9 cellular contexts compared by ENCODE assay signal in genomic region chr5:15105799-15106393, GRCh38.
DNase-seq lines count a peak whose midpoint lies in the region; FAIRE-seq and TF ChIP-seq lines count a peak whose summit lies in the region.
"Had no signal": no experiment of that assay in that cellular context is flagged by ENCODE, and none has a peak within 500 bp of the region (broad histone marks: within the 10 kb centered on the region; RNA-seq: fewer than 3 reads in every experiment).

No MANE protein-coding gene starts in this region.

- H3K9me3 Mint-ChIP-seq in HFFc6: no peaks in the 10 kb centered on the region

- no peaks in the 10 kb centered on the region for H3K4me1 Mint-ChIP-seq in HFFc6 (ENCODE audit: low read depth)

- H3K9ac ChIP-seq in Loucy (ENCODE audit: low read depth, low read length, poor library complexity, severe bottlenecking): no peak overlapping the region
- no peak overlapping the region for H3K9ac ChIP-seq in SK-N-MC (ENCODE audit: insufficient read length)
- H3K9ac ChIP-seq in H1 (replicated peaks in 1 of 4; ENCODE audit: extremely low read depth in 1 of 4, low read depth in 3 of 4, low read length in 3 of 4): no peak overlapping the region
- no peak overlapping the region for H3K9ac ChIP-seq in mesendoderm (ENCODE audit: low read length)

- H3K9me2 ChIP-seq in Loucy (replicated peaks; ENCODE audit: low read depth, low read length): no peaks in the 10 kb centered on the region

- peak; percentile 82 for TF ChIP-seq CTCF in AG04450 (IDR thresholded peaks at IDR 0.05; ENCODE audit: low read depth, low read length)
- TF ChIP-seq CTCF in GM12872 (IDR thresholded peaks at IDR 0.05; ENCODE audit: insufficient read depth, low read depth, low read length): peak; percentile 80
- TF ChIP-seq CTCF in HFFc6 (IDR thresholded peaks at IDR 0.05): peak; percentile 91
- TF ChIP-seq CTCF in Loucy (conservative IDR thresholded peaks at IDR 0.05; ENCODE audit: low read length): peak; percentile 88
- peak; percentile 42 to 90 (median 78) for TF ChIP-seq CTCF in H1 (IDR thresholded peaks at IDR 0.05; ENCODE audit: control extremely low read depth in 1 of 3, insufficient read depth in 1 of 3, low read depth in 1 of 3, low read length in 3 of 3)
- peak; percentile 5 to 66 (median 57) for TF ChIP-seq CTCF in vagina (IDR thresholded peaks at IDR 0.05)

- no peak for TF ChIP-seq EP300 in H1 (IDR thresholded peaks at IDR 0.05; ENCODE audit: borderline replicate concordance in 1 of 2, low read depth in 2 of 2, low read length in 2 of 2)

- no peak overlapping the region for H2BK15ac ChIP-seq in H1 (ENCODE audit: low read length)
- no peak overlapping the region for H2BK15ac ChIP-seq in mesendoderm (replicated peaks; ENCODE audit: low read depth)

- no peaks in the 10 kb centered on the region for H3K36me3 ChIP-seq in Loucy (ENCODE audit: insufficient read depth, low read length)
- no peaks in the 10 kb centered on the region for H3K36me3 ChIP-seq in SK-N-MC (ENCODE audit: insufficient read depth, low read length)
- H3K36me3 ChIP-seq in H1 (ENCODE audit: control insufficient read depth in 2 of 4, insufficient read depth in 4 of 4, low read length in 3 of 4): no peaks in the 10 kb centered on the region
- H3K36me3 ChIP-seq in mesendoderm (ENCODE audit: control insufficient read depth, insufficient read depth, low read length): no peaks in the 10 kb centered on the region
- H3K36me3 ChIP-seq in vagina: no peaks in the 10 kb centered on the region

- H3K56ac ChIP-seq in H1 (replicated peaks; ENCODE audit: insufficient read length, low read depth, low read length): no peak overlapping the region
- H3K56ac ChIP-seq in mesendoderm (ENCODE audit: low read length): no peak overlapping the region

- H3F3A ChIP-seq in Loucy (ENCODE audit: low read depth): no peaks in the 10 kb centered on the region

- H3K4me3 Mint-ChIP-seq in HFFc6: no peak overlapping the region
- H3K4me3 Mint-ChIP-seq: IgD-negative memory B cell had no signal

- no peaks in the 10 kb centered on the region for H3K4me1 ChIP-seq in Loucy (ENCODE audit: insufficient read depth, low read length, poor library complexity, severe bottlenecking)
- H3K4me1 ChIP-seq in H1 (replicated peaks in 1 of 4; ENCODE audit: control insufficient read depth in 3 of 4, insufficient read depth in 4 of 4, low read length in 3 of 4): no peaks in the 10 kb centered on the region
- no peaks in the 10 kb centered on the region for H3K4me1 ChIP-seq in mesendoderm (ENCODE audit: control insufficient read depth, low read depth, low read length)
- H3K4me1 ChIP-seq in vagina: no peaks in the 10 kb centered on the region

- no peak overlapping the region for H2BK120ac ChIP-seq in H1 (replicated peaks; ENCODE audit: low read depth, low read length)
- no peak overlapping the region for H2BK120ac ChIP-seq in mesendoderm (ENCODE audit: low read depth, low read length)

- H3K27ac Mint-ChIP-seq in HFFc6: no peak overlapping the region
- H3K27ac Mint-ChIP-seq: IgD-negative memory B cell had no signal

- intact Hi-C loops in vagina (cut with DNase I): no loop called here

- no peak overlapping the region for H4K5ac ChIP-seq in H1 (ENCODE audit: insufficient read length, low read depth, low read length)
- H4K5ac ChIP-seq in mesendoderm (ENCODE audit: low read length): no peak overlapping the region

- CTCF ChIA-PET in AG04450 (lab: Charles Lee) (interaction anchor here (0.5 to 4.7 kb wide), 42 partner anchors 8 to 983 kb away, joined by 3 to 66 read pairs (median 3); no protein-coding TSS in a partner anchor), H1 (lab: Charles Lee; ENCODE audit: partially characterized antibody) (interaction anchor here (0.6 to 3.1 kb wide), 41 partner anchors 9 to 1062 kb away, joined by 3 to 20 read pairs (median 4); no protein-coding TSS in a partner anchor)

- H3K27ac ChIP-seq in AG04450 (ENCODE audit: low read depth, low read length): no peak overlapping the region
- H3K27ac ChIP-seq in SK-N-MC: no peak overlapping the region
- no peak overlapping the region for H3K27ac ChIP-seq in H1 (ENCODE audit: low read depth, low read length)
- no peak overlapping the region for H3K27ac ChIP-seq in mesendoderm (ENCODE audit: low read depth, low read length)
- no peak overlapping the region for H3K27ac ChIP-seq in vagina

- TF ChIP-seq POLR2A in H1 (IDR thresholded peaks at IDR 0.05; ENCODE audit: control extremely low read depth in 1 of 2, low read depth in 2 of 2, low read length in 2 of 2) (no peak), vagina (IDR thresholded peaks at IDR 0.05) (no peak)

- H4K8ac ChIP-seq in H1 (ENCODE audit: extremely low read depth, insufficient read depth, low read length): no peak overlapping the region
- H4K8ac ChIP-seq in mesendoderm (ENCODE audit: low read depth, low read length): no peak overlapping the region

- POLR2A ChIA-PET in AG04450 (lab: Yijun Ruan, JAX): no interaction called here
- POLR2A ChIA-PET in H1 (lab: Charles Lee; ENCODE audit: partially characterized antibody): no interaction called here

- H3K23ac ChIP-seq in H1 (ENCODE audit: insufficient read length) (no peak overlapping the region), mesendoderm (ENCODE audit: low read length) (no peak overlapping the region)

- H2BK12ac ChIP-seq in H1 (ENCODE audit: low read depth, low read length): no peak overlapping the region

- WGBS in H1 (ENCODE audit: extremely low coverage in 1 of 2, insufficient coverage in 1 of 2, insufficient read length in 1 of 2, insufficient replicate concordance in 2 of 2, low coverage in 1 of 2, low lambda C conversion rate in 2 of 2, missing lambda C conversion rate in 1 of 2), 2 experiments: 27% methylated on average over 2 of the region's 2 CpGs; no CpG with 5 or more reads in 1 of the 2 experiments
- no CpG with 5 or more reads among the region's 2 CpGs for WGBS in mesendoderm (ENCODE audit: extremely low coverage, insufficient coverage, low lambda C conversion rate)

- H3K18ac ChIP-seq in H1 (ENCODE audit: extremely low read depth, low read length): no peak overlapping the region
- H3K18ac ChIP-seq in mesendoderm (ENCODE audit: low read length): no peak overlapping the region

- no peaks in the 10 kb centered on the region for H3K23me2 ChIP-seq in H1 (ENCODE audit: low read depth, low read length)

- no peaks in the 10 kb centered on the region for H3K9me3 ChIP-seq in AG04450 (ENCODE audit: control insufficient read depth, insufficient read depth, low read length)
- H3K9me3 ChIP-seq in Loucy (ENCODE audit: insufficient read depth, low read depth, low read length): no peaks in the 10 kb centered on the region
- no peaks in the 10 kb centered on the region for H3K9me3 ChIP-seq in SK-N-MC (ENCODE audit: low read depth, low read length)
- 0 out of 4 replicates have a peak, but pooled peaks cover 0 to 2% of the 10 kb centered on the region in 2 experiments for H3K9me3 ChIP-seq in H1 (ENCODE audit: insufficient read depth in 2 of 2, low read depth in 1 of 2, low read length in 1 of 2)
- H3K9me3 ChIP-seq in vagina: no peaks in the 10 kb centered on the region

- no peaks in the 10 kb centered on the region for H3K79me1 ChIP-seq in H1 (ENCODE audit: low read depth, low read length)
- H3K79me1 ChIP-seq in mesendoderm (ENCODE audit: low read length): no peaks in the 10 kb centered on the region

- H2BK5ac ChIP-seq in H1 (ENCODE audit: low read depth, low read length) (no peak overlapping the region), mesendoderm (ENCODE audit: low read length) (no peak overlapping the region)

- H3K4ac ChIP-seq in H1 (replicated peaks; ENCODE audit: insufficient read length, low read depth, low read length) (no peak overlapping the region), mesendoderm (ENCODE audit: low read depth, low read length) (no peak overlapping the region)

- H3K14ac ChIP-seq in H1 (ENCODE audit: insufficient read length): no peak overlapping the region

- H2BK20ac ChIP-seq in H1 (ENCODE audit: low read length): no peak overlapping the region

- no peaks in the 10 kb centered on the region for H3K79me2 ChIP-seq in Loucy (ENCODE audit: insufficient read depth, low read length)
- no peaks in the 10 kb centered on the region for H3K79me2 ChIP-seq in H1 (ENCODE audit: control insufficient read depth in 1 of 2, insufficient read depth in 2 of 2, low read length in 2 of 2)
- no peaks in the 10 kb centered on the region for H3K79me2 ChIP-seq in mesendoderm (ENCODE audit: control insufficient read depth, insufficient read depth, low read length)

- DNase-seq in AG04450 (ENCODE audit: low read depth, low spot score) (no peak), HFFc6 (peak; percentile 50), SK-N-MC (ENCODE audit: low read depth, low spot score) (peak; percentile 20), H1 (ENCODE audit: low read depth in 1 of 2, low spot score in 2 of 2) (peak; percentile 19 to 67), mesendoderm (peak; percentile 77), vagina (ENCODE audit: extremely low spot score in 2 of 2) (no peak)

- H2AFZ ChIP-seq in Loucy (ENCODE audit: low read length) (no peak overlapping the region), H1 (ENCODE audit: low read length) (no peak overlapping the region)

- TF ChIP-seq RAD21 in H1 (IDR thresholded peaks at IDR 0.05 in 1 of 2, conservative IDR thresholded peaks at IDR 0.05 in 1 of 2; ENCODE audit: low read depth in 2 of 2, low read length in 2 of 2): peak; percentile 78 to 88

- H3K27me3 ChIP-seq in AG04450 (ENCODE audit: control insufficient read depth, insufficient read depth, low read length) (no peaks in the 10 kb centered on the region), Loucy (ENCODE audit: insufficient read depth, low read length, poor library complexity, severe bottlenecking) (no peaks in the 10 kb centered on the region), H1 (replicated peaks in 1 of 4; ENCODE audit: control insufficient read depth in 3 of 4, extremely low read depth in 1 of 4, insufficient read depth in 3 of 4, low read length in 3 of 4) (no peaks in the 10 kb centered on the region), mesendoderm (ENCODE audit: insufficient read depth, low read length, poor library complexity) (no peaks in the 10 kb centered on the region), vagina (no peaks in the 10 kb centered on the region)

- H3K4me2 ChIP-seq in Loucy (ENCODE audit: low read depth, low read length, poor library complexity, severe bottlenecking) (no peak overlapping the region), H1 (ENCODE audit: insufficient read depth in 1 of 2, low read depth in 2 of 2, low read length in 2 of 2) (no peak overlapping the region), mesendoderm (ENCODE audit: low read length) (no peak overlapping the region)

- peak; percentile 98 for FAIRE-seq in H1 (lab: Jason Lieb, UNC)

- no peaks in the 10 kb centered on the region for H3K36me3 Mint-ChIP-seq in HFFc6 (ENCODE audit: low read depth)
- H3K36me3 Mint-ChIP-seq: IgD-negative memory B cell had no signal

- peaks cover 1% of the 10 kb centered on the region; the same call in 1 of the 2 replicates for H3K27me3 Mint-ChIP-seq in HFFc6 (ENCODE audit: insufficient read depth)
- H3K27me3 Mint-ChIP-seq: IgD-negative memory B cell had no signal

- no peak overlapping the region for H2AK5ac ChIP-seq in H1 (ENCODE audit: low read depth, low read length)
- H2AK5ac ChIP-seq in mesendoderm (ENCODE audit: low read length): no peak overlapping the region

- H3K4me3 ChIP-seq in AG04450 (ENCODE audit: low read depth, low read length): no peak overlapping the region
- H3K4me3 ChIP-seq in Loucy (ENCODE audit: low read length, poor library complexity, severe bottlenecking): no peak overlapping the region
- no peak overlapping the region for H3K4me3 ChIP-seq in SK-N-MC
- H3K4me3 ChIP-seq in H1 (ENCODE audit: extremely low read depth in 1 of 4, insufficient read depth in 2 of 4, low read depth in 3 of 4, low read length in 4 of 4): no peak overlapping the region
- H3K4me3 ChIP-seq in mesendoderm (ENCODE audit: low read length): no peak overlapping the region
- H3K4me3 ChIP-seq in vagina: no peak overlapping the region

- no peaks in the 10 kb centered on the region for H4K20me1 ChIP-seq in Loucy (ENCODE audit: insufficient read depth, low read length, poor library complexity, severe bottlenecking)
- no peaks in the 10 kb centered on the region for H4K20me1 ChIP-seq in H1 (replicated peaks in 1 of 2; ENCODE audit: control insufficient read depth in 1 of 2, insufficient read depth in 2 of 2, low read length in 2 of 2)

- no peak overlapping the region for H4K91ac ChIP-seq in H1 (replicated peaks; ENCODE audit: insufficient read length, low read length)

Comparison
In these comparisons a context has a peak if more than half of its experiments do, and no peak if none do; other contexts are left out.
1. DNase-seq: peak in HFFc6 (single experiment), SK-N-MC (single experiment), H1 (2 of 2) and mesendoderm (single experiment); none in AG04450 (single experiment) and vagina (0 of 2).
2. Peak in every context shown above with its lines, with median percentiles within 50 percentile points of each other: CTCF ChIP-seq.